ENCODE assay signal across 1 cellular context in the genomic region with DNA sequence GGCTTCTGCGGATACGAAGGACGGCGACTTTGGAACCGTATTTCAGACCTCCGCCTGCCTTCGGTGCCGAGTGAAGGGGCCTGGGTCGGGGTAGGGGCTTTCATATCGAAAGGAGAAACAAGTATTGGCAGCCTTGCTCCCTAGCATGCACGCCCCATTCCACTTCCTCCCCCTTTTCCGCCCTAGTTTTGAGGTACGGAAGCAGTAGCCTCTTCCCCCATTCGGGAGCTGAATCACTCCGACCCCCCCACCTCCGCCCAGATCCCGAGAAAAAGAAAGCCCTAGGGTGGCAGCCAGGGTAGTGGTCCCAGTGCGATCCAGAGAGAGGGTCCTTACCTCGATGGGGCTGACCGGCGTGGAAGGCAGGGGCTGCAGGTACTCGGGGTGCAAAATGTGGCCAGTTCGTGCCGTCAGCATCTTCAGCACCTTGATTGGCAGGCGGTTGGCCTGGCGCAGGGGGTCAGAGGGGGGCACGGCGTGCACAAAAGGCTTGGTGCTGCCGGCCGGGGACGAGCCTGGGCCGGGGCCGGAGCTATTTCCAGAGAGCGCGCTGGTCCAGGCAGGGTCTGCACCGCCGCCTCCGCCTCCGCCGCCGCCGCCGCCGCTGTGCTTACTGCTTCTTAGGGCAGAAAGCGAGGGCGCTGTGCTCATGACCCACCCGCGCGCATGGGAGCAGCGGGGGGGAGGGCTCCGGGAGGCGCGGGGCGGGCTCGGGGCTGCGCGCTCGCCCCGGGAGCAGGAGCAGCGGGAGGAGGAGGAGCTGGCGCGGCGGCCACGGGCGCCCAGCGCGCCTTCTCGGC.
TF ChIP-seq lines count a peak whose summit lies in the region.

No MANE protein-coding gene starts in this region.

TF ChIP-seq in GM12878, 131 proteins besides CTCF, POLR2A, EP300 and RAD21:
- 0 out of 2 replicates have a peak, but pooled peaks have one; percentile 65 for TF ChIP-seq LARP7 (IDR thresholded peaks at IDR 0.05)
- peak; percentile 84 for TF ChIP-seq PKNOX1 (IDR thresholded peaks at IDR 0.05)
- TF ChIP-seq, protein P1, sequence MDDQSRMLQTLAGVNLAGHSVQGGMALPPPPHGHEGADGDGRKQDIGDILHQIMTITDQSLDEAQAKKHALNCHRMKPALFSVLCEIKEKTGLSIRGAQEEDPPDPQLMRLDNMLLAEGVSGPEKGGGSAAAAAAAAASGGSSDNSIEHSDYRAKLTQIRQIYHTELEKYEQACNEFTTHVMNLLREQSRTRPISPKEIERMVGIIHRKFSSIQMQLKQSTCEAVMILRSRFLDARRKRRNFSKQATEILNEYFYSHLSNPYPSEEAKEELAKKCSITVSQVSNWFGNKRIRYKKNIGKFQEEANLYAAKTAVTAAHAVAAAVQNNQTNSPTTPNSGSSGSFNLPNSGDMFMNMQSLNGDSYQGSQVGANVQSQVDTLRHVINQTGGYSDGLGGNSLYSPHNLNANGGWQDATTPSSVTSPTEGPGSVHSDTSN (IDR thresholded peaks at IDR 0.05; ENCODE audit: insufficient replicate concordance, low read depth, low read length), result peak; percentile 55
- 0 out of 2 replicates have a peak, but pooled peaks have one; percentile 44 for TF ChIP-seq NFXL1 (IDR thresholded peaks at IDR 0.05; ENCODE audit: borderline replicate concordance)
- TF ChIP-seq TCF3 (IDR thresholded peaks at IDR 0.05; ENCODE audit: borderline replicate concordance, insufficient read depth, low read depth, low read length), result no peak
- TF ChIP-seq, protein P2, sequence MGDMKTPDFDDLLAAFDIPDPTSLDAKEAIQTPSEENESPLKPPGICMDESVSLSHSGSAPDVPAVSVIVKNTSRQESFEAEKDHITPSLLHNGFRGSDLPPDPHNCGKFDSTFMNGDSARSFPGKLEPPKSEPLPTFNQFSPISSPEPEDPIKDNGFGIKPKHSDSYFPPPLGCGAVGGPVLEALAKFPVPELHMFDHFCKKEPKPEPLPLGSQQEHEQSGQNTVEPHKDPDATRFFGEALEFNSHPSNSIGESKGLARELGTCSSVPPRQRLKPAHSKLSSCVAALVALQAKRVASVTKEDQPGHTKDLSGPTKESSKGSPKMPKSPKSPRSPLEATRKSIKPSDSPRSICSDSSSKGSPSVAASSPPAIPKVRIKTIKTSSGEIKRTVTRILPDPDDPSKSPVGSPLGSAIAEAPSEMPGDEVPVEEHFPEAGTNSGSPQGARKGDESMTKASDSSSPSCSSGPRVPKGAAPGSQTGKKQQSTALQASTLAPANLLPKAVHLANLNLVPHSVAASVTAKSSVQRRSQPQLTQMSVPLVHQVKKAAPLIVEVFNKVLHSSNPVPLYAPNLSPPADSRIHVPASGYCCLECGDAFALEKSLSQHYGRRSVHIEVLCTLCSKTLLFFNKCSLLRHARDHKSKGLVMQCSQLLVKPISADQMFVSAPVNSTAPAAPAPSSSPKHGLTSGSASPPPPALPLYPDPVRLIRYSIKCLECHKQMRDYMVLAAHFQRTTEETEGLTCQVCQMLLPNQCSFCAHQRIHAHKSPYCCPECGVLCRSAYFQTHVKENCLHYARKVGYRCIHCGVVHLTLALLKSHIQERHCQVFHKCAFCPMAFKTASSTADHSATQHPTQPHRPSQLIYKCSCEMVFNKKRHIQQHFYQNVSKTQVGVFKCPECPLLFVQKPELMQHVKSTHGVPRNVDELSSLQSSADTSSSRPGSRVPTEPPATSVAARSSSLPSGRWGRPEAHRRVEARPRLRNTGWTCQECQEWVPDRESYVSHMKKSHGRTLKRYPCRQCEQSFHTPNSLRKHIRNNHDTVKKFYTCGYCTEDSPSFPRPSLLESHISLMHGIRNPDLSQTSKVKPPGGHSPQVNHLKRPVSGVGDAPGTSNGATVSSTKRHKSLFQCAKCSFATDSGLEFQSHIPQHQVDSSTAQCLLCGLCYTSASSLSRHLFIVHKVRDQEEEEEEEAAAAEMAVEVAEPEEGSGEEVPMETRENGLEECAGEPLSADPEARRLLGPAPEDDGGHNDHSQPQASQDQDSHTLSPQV (IDR thresholded peaks at IDR 0.05), result no peak
- TF ChIP-seq DPF2 (IDR thresholded peaks at IDR 0.05), result 0 out of 2 replicates have a peak, but pooled peaks have one; percentile 26
